In genomic region chr11:8006349-8006977, GRCh38 we compare ENCODE assay signal across 8 cellular contexts. TPM values are rescaled to one million over a fixed set of nuclear protein-coding genes. Genes with fewer than 3 reads are reported as not detected.
DNase-seq lines count a peak whose midpoint lies in the region; ATAC-seq, FAIRE-seq and TF ChIP-seq lines count a peak whose summit lies in the region.

No MANE protein-coding gene starts in this region.

- H2BK15ac ChIP-seq in H1 (ENCODE audit: low read length) (no peak overlapping the region), mesenchymal stem cell (ENCODE audit: low read depth, poor library complexity, severe bottlenecking) (no peak overlapping the region)

- TF ChIP-seq CTCF in GM13976 (IDR thresholded peaks at IDR 0.05; ENCODE audit: borderline replicate concordance, control extremely low read depth, extremely low read depth, insufficient read depth, missing control alignments): peak; percentile 89
- TF ChIP-seq CTCF in H1 (IDR thresholded peaks at IDR 0.05; ENCODE audit: control extremely low read depth in 1 of 3, insufficient read depth in 1 of 3, low read depth in 1 of 3, low read length in 3 of 3): peak; percentile 54 to 97 (median 93)
- peak; percentile 60 to 72 for TF ChIP-seq CTCF in suprapubic skin (IDR thresholded peaks at IDR 0.05)

- H3K23ac ChIP-seq in H1 (ENCODE audit: insufficient read length) (no peak overlapping the region), mesenchymal stem cell (ENCODE audit: low read length in 2 of 2) (no peak overlapping the region)

- no peak overlapping the region for H4K5ac ChIP-seq in H1 (ENCODE audit: insufficient read length, low read depth, low read length)

- H2AFZ ChIP-seq in H1 (ENCODE audit: low read length) (no peak overlapping the region), mesenchymal stem cell (ENCODE audit: low read depth, low read length) (no peak overlapping the region)

- H2BK120ac ChIP-seq in H1 (replicated peaks; ENCODE audit: low read depth, low read length): no peak overlapping the region
- no peak overlapping the region for H2BK120ac ChIP-seq in mesenchymal stem cell (ENCODE audit: low read depth, low read length)

- H3K79me1 ChIP-seq in H1 (ENCODE audit: low read depth, low read length): no peaks in the 10 kb centered on the region
- no peaks in the 10 kb centered on the region for H3K79me1 ChIP-seq in mesenchymal stem cell (replicated peaks; ENCODE audit: low read length, poor library complexity, severe bottlenecking)

- ATAC-seq in HG02973 (IDR thresholded peaks at IDR 0.05; ENCODE audit: unreplicated experiment): peak; percentile 76

- H3K27me3 ChIP-seq in H1 (replicated peaks in 1 of 4; ENCODE audit: control insufficient read depth in 3 of 4, extremely low read depth in 1 of 4, insufficient read depth in 3 of 4, low read length in 3 of 4): peaks cover 0 to under 1% (median 0%) of the 10 kb centered on the region in 4 experiments; a peak in 1 of 7 replicates
- peaks cover 0 to 18% of the 10 kb centered on the region in 2 experiments for H3K27me3 ChIP-seq in mesenchymal stem cell (ENCODE audit: control insufficient read depth in 1 of 2, insufficient read depth in 1 of 2, low read length in 2 of 2)
- no peaks in the 10 kb centered on the region for H3K27me3 ChIP-seq in suprapubic skin

- H3K14ac ChIP-seq in H1 (ENCODE audit: insufficient read length): no peak overlapping the region
- H3K14ac ChIP-seq in mesenchymal stem cell (ENCODE audit: low read length in 2 of 2): no peak overlapping the region

- no peak overlapping the region for H4K91ac ChIP-seq in H1 (replicated peaks; ENCODE audit: insufficient read length, low read length)
- no peak overlapping the region for H4K91ac ChIP-seq in mesenchymal stem cell (ENCODE audit: low read length)

- H3K4me3 ChIP-seq in H1 (ENCODE audit: extremely low read depth in 1 of 4, insufficient read depth in 2 of 4, low read depth in 3 of 4, low read length in 4 of 4): no peak overlapping the region
- H3K4me3 ChIP-seq in mesenchymal stem cell (ENCODE audit: insufficient read depth in 1 of 2, low read depth in 1 of 2, low read length in 2 of 2): no peak overlapping the region
- H3K4me3 ChIP-seq in suprapubic skin: no peak overlapping the region

- H3K27ac ChIP-seq in H1 (ENCODE audit: low read depth, low read length) (no peak overlapping the region), mesenchymal stem cell (ENCODE audit: low read length, poor library complexity, severe bottlenecking) (no peak overlapping the region), suprapubic skin (no peak overlapping the region)

- TF ChIP-seq EP300 in H1 (IDR thresholded peaks at IDR 0.05; ENCODE audit: borderline replicate concordance in 1 of 2, low read depth in 2 of 2, low read length in 2 of 2): no peak
- TF ChIP-seq EP300 in suprapubic skin (IDR thresholded peaks at IDR 0.05): no peak

- no peak overlapping the region for H2BK20ac ChIP-seq in H1 (ENCODE audit: low read length)

- no peaks in the 10 kb centered on the region for H3K79me2 ChIP-seq in H1 (ENCODE audit: control insufficient read depth in 1 of 2, insufficient read depth in 2 of 2, low read length in 2 of 2)

- TF ChIP-seq RAD21 in H1 (IDR thresholded peaks at IDR 0.05 in 1 of 2, conservative IDR thresholded peaks at IDR 0.05 in 1 of 2; ENCODE audit: low read depth in 2 of 2, low read length in 2 of 2): peak; percentile 99 to 100

- H3K9ac ChIP-seq in H1 (replicated peaks in 1 of 4; ENCODE audit: extremely low read depth in 1 of 4, low read depth in 3 of 4, low read length in 3 of 4) (peak overlapping the region in 1 of 4 experiments; percentile 41; a peak in 1 of 7 replicates), mesenchymal stem cell (ENCODE audit: low read length) (no peak overlapping the region)

- DNase-seq in AG08395 (ENCODE audit: low spot score): peak; percentile 82
- peak; percentile 69 for DNase-seq in GM13976 (ENCODE audit: low spot score)
- DNase-seq in NCI-H2107 (lab: John Stamatoyannopoulos, UW): peak; percentile 54
- DNase-seq in activated CD4-positive, alpha-beta T cell treated with anti-CD3 and anti-CD28 coated beads for 4 hours: peak; percentile 19 to 60
- peak in 1 of 2 experiments; percentile 77 for DNase-seq in H1 (ENCODE audit: low read depth in 1 of 2, low spot score in 2 of 2)
- DNase-seq in mesenchymal stem cell: peak; percentile 74
- no peak for DNase-seq in suprapubic skin (ENCODE audit: low spot score in 2 of 2)

- in situ Hi-C loops in GM13976 (cut with MboI; ENCODE audit: low sequenced_read_pairs, unreplicated experiment): loop anchor here (10.0 kb wide), 1 partner anchor 88 kb away; no protein-coding TSS in a partner anchor

- TF ChIP-seq POLR2A in H1 (IDR thresholded peaks at IDR 0.05; ENCODE audit: control extremely low read depth in 1 of 2, low read depth in 2 of 2, low read length in 2 of 2) (no peak), suprapubic skin (IDR thresholded peaks at IDR 0.05) (no peak)

- H3K36me3 ChIP-seq in H1 (ENCODE audit: control insufficient read depth in 2 of 4, insufficient read depth in 4 of 4, low read length in 3 of 4): no peaks in the 10 kb centered on the region
- no peaks in the 10 kb centered on the region for H3K36me3 ChIP-seq in mesenchymal stem cell (ENCODE audit: control insufficient read depth in 1 of 2, insufficient read depth in 2 of 2, low read depth in 1 of 2, low read length in 2 of 2)
- no peaks in the 10 kb centered on the region for H3K36me3 ChIP-seq in suprapubic skin

- H2BK5ac ChIP-seq in H1 (ENCODE audit: low read depth, low read length) (no peak overlapping the region), mesenchymal stem cell (ENCODE audit: low read depth, low read length, poor library complexity, severe bottlenecking) (no peak overlapping the region)

- no peak overlapping the region for H2AK5ac ChIP-seq in H1 (ENCODE audit: low read depth, low read length)
- no peak overlapping the region for H2AK5ac ChIP-seq in mesenchymal stem cell (ENCODE audit: low read length, severe bottlenecking)

- H3K18ac ChIP-seq in H1 (ENCODE audit: extremely low read depth, low read length) (no peak overlapping the region), mesenchymal stem cell (ENCODE audit: low read depth in 1 of 2, low read length in 2 of 2) (no peak overlapping the region)

- no peak overlapping the region for H4K8ac ChIP-seq in H1 (ENCODE audit: extremely low read depth, insufficient read depth, low read length)
- no peak overlapping the region for H4K8ac ChIP-seq in mesenchymal stem cell (ENCODE audit: low read length)

- H2BK12ac ChIP-seq in H1 (ENCODE audit: low read depth, low read length) (no peak overlapping the region), mesenchymal stem cell (ENCODE audit: low read length in 2 of 2) (no peak overlapping the region)

- CTCF ChIA-PET in H1 (lab: Charles Lee; ENCODE audit: partially characterized antibody): interaction anchor here (0.6 to 15.7 kb wide), 37 partner anchors 11 to 766 kb away, joined by 3 to 769 read pairs (median 5); partner anchors contain the start of gene TUB

- FAIRE-seq in H1 (lab: Jason Lieb, UNC): peak; percentile 97

- no peaks in the 10 kb centered on the region for H3K4me1 ChIP-seq in H1 (replicated peaks in 1 of 4; ENCODE audit: control insufficient read depth in 3 of 4, insufficient read depth in 4 of 4, low read length in 3 of 4)
- no peaks in the 10 kb centered on the region for H3K4me1 ChIP-seq in mesenchymal stem cell (ENCODE audit: control insufficient read depth, insufficient read depth, low read depth, low read length)
- no peaks in the 10 kb centered on the region for H3K4me1 ChIP-seq in suprapubic skin

- no peak overlapping the region for H3K56ac ChIP-seq in H1 (replicated peaks; ENCODE audit: insufficient read length, low read depth, low read length)

- POLR2A ChIA-PET in H1 (lab: Charles Lee; ENCODE audit: partially characterized antibody): interaction anchor here (0.9 to 3.0 kb wide), 12 partner anchors 10 to 101 kb away, joined by 3 to 15 read pairs (median 4); partner anchors contain the start of gene EIF3F

- H3K4ac ChIP-seq in H1 (replicated peaks; ENCODE audit: insufficient read length, low read depth, low read length) (no peak overlapping the region), mesenchymal stem cell (ENCODE audit: low read depth in 1 of 2, low read length in 2 of 2) (no peak overlapping the region)

- H3K23me2 ChIP-seq in H1 (ENCODE audit: low read depth, low read length): no peaks in the 10 kb centered on the region

- H3K4me2 ChIP-seq in H1 (ENCODE audit: insufficient read depth in 1 of 2, low read depth in 2 of 2, low read length in 2 of 2): no peak overlapping the region
- no peak overlapping the region for H3K4me2 ChIP-seq in mesenchymal stem cell (ENCODE audit: low read length, poor library complexity, severe bottlenecking)

- H4K20me1 ChIP-seq in H1 (replicated peaks in 1 of 2; ENCODE audit: control insufficient read depth in 1 of 2, insufficient read depth in 2 of 2, low read length in 2 of 2): no peaks in the 10 kb centered on the region

- H3K9me3 ChIP-seq in H1 (ENCODE audit: insufficient read depth in 2 of 2, low read depth in 1 of 2, low read length in 1 of 2): no peaks in the 10 kb centered on the region
- H3K9me3 ChIP-seq in mesenchymal stem cell (ENCODE audit: control insufficient read depth, low read length): no peaks in the 10 kb centered on the region
- no peaks in the 10 kb centered on the region for H3K9me3 ChIP-seq in suprapubic skin

RNA-seq across cellular contexts. Expression of gene EIF3F, which starts 19.3 kb away (rescaled TPM):
- total RNA-seq in H1 (2021; fragmentation: NEBNext Ultra II Directional; extraction: Animal tissue kit (Norgen Biotek cat#: 25700)): 385 and 388 TPM in 2 replicates
- polyA plus RNA-seq in H1 (2011; rRNA removed): 222 and 469 TPM in 2 replicates
- 352 TPM for polyA plus RNA-seq in H1 (2011; cell fraction: cytosol; rRNA removed)
- 349 TPM for polyA plus RNA-seq in H1 (2011; cell fraction: nucleus; rRNA removed)
- 353 to 461 TPM (median 430 TPM) in 4 replicates for polyA plus RNA-seq in H1 (2012, experiment 1 of 2)
- 373 TPM for polyA plus RNA-seq in H1 (2012, experiment 2 of 2)
- 479 TPM for polyA plus RNA-seq in H1 (2013, experiment 1 of 2)
- polyA plus RNA-seq in H1 (2013, experiment 2 of 2): 464 TPM
- 220 and 221 TPM in 2 replicates for polyA minus RNA-seq in H1 (2011; rRNA and poly(A)+ RNA removed)
- 184 TPM for polyA minus RNA-seq in H1 (2011; cell fraction: cytosol; rRNA and poly(A)+ RNA removed)
- polyA minus RNA-seq in H1 (2011; cell fraction: nucleus; rRNA and poly(A)+ RNA removed): 187 TPM
- 570 TPM for polyA plus RNA-seq in mesenchymal stem cell (2013, experiment 1 of 2)
- polyA plus RNA-seq in mesenchymal stem cell (2013, experiment 2 of 2): 566 TPM
- 100 to 1,000 TPM; 335 to 691 (median 463) TPM for total RNA-seq in suprapubic skin

RNA-seq across cellular contexts. Expression of gene NLRP10, which starts 41.2 kb away (rescaled TPM):
- 0.31 and 0.71 TPM in 2 replicates for total RNA-seq in H1 (2021; fragmentation: NEBNext Ultra II Directional; extraction: Animal tissue kit (Norgen Biotek cat#: 25700))
- polyA plus RNA-seq in H1 (2011; rRNA removed): 0.16 TPM in 1 of 2 replicates, not detected in the other
- polyA plus RNA-seq in H1 (2011; cell fraction: cytosol; rRNA removed): 0.13 TPM
- polyA plus RNA-seq in H1 (2011; cell fraction: nucleus; rRNA removed): 0.23 TPM
- polyA plus RNA-seq in H1 (2012, experiment 1 of 2): 0.12 to 0.41 TPM (median 0.20 TPM) in 4 replicates
- polyA plus RNA-seq in H1 (2012, experiment 2 of 2): not detected
- 0.28 TPM for polyA plus RNA-seq in H1 (2013, experiment 1 of 2)
- polyA plus RNA-seq in H1 (2013, experiment 2 of 2): 0.35 TPM
- polyA minus RNA-seq in H1 (2011; rRNA and poly(A)+ RNA removed): 0.27 and 0.44 TPM in 2 replicates
- polyA minus RNA-seq in H1 (2011; cell fraction: cytosol; rRNA and poly(A)+ RNA removed): not detected
- 0.40 TPM for polyA minus RNA-seq in H1 (2011; cell fraction: nucleus; rRNA and poly(A)+ RNA removed)
- polyA plus RNA-seq in mesenchymal stem cell (2013, experiment 1 of 2): not detected
- polyA plus RNA-seq in mesenchymal stem cell (2013, experiment 2 of 2): not detected
- 10 to 100 TPM; 12.9 to 68.0 (median 42.4) TPM for total RNA-seq in suprapubic skin

Comparison
In these comparisons a context has a peak if more than half of its experiments do, and no peak if none do; other contexts are left out.
1. DNase-seq: peak in AG08395 (single experiment), GM13976 (single experiment), NCI-H2107 (single experiment), activated CD4-positive, alpha-beta T cell treated with anti-CD3 and anti-CD28 coated beads for 4 hours (2 of 2) and mesenchymal stem cell (single experiment); none in suprapubic skin (0 of 2).
2. Peak in every context shown above with its lines, with median percentiles within 50 percentile points of each other: CTCF ChIP-seq.